In genomic region chr2:176092270-176093144, GRCh38 we compare ENCODE assay signal across 8 cellular contexts. TPM values are rescaled to one million over a fixed set of nuclear protein-coding genes. Genes with fewer than 3 reads are reported as not detected.
DNase-seq lines count a peak whose midpoint lies in the region; ATAC-seq and TF ChIP-seq lines count a peak whose summit lies in the region.

HOXD13 (plus strand) TSS chr2:176092721; CDS start chr2:176092891, 170 bp downstream.

- DNase-seq in AG10803 (ENCODE audit: low read depth) (no peak), GM10266 (ENCODE audit: extremely low spot score) (peak; percentile 31), WTC11 (ENCODE audit: low spot score) (peak; percentile 76), memory B cell (ENCODE audit: low spot score in 2 of 2) (no peak), anterior cingulate cortex (lab: John Stamatoyannopoulos, UW) (no peak), kidney glomerular epithelial cell (lab: John Stamatoyannopoulos, UW) (no peak)
- DNase-seq in central memory CD4-positive, alpha-beta T cell, result no peak

- ATAC-seq in WTC11, result peak; percentile 45
- ATAC-seq in memory B cell (ENCODE audit: low read depth), result no peak
- no peak for ATAC-seq in GM21529 (IDR thresholded peaks at IDR 0.05; ENCODE audit: unreplicated experiment)

- H3K27ac Mint-ChIP-seq in WTC11 (no peak within 1 kb of the TSS), memory B cell (peak within 1 kb of the TSS; percentile 64)

- H3K4me1 Mint-ChIP-seq in WTC11, result peaks cover 57% of the 10 kb centered on the region
- H3K4me1 Mint-ChIP-seq in memory B cell, result peaks cover 10% of the 10 kb centered on the region

- peak within 1 kb of the TSS; percentile 29 for H3K4me3 ChIP-seq in AG10803 (ENCODE audit: low read length)

- TF ChIP-seq CTCF in AG10803 (conservative IDR thresholded peaks at IDR 0.05; ENCODE audit: low read length), result no peak
- TF ChIP-seq CTCF in GM10266 (IDR thresholded peaks at IDR 0.05; ENCODE audit: control insufficient read depth, insufficient read depth, low read depth, missing control alignments), result no peak
- no peak for TF ChIP-seq CTCF in WTC11 (IDR thresholded peaks at IDR 0.05)

- POLR2A ChIA-PET in WTC11 (lab: Charles Lee), result no interaction called here

- H3K36me3 Mint-ChIP-seq in WTC11, result peaks cover 9% of the 10 kb centered on the region
- no peaks in the 10 kb centered on the region for H3K36me3 Mint-ChIP-seq in memory B cell

- H3K9me3 Mint-ChIP-seq in WTC11 (no peaks in the 10 kb centered on the region), memory B cell (peaks cover 3% of the 10 kb centered on the region)

- H3K4me3 Mint-ChIP-seq in WTC11 (peak within 1 kb of the TSS; percentile 61), memory B cell (no peak within 1 kb of the TSS)

- H3K27me3 Mint-ChIP-seq in WTC11 (ENCODE audit: low read depth) (peaks cover 96% of the 10 kb centered on the region), memory B cell (peaks cover 47% of the 10 kb centered on the region)

- CTCF ChIA-PET in WTC11 (lab: Charles Lee), result interaction anchor here (0.5 to 1.2 kb wide), 3 partner anchors 13 to 1033 kb away, joined by 3 to 10 read pairs (median 5); no protein-coding TSS in a partner anchor

TF ChIP-seq in WTC11, 78 proteins besides CTCF, POLR2A, EP300 and RAD21:
- TF ChIP-seq MLX (CRISPR knock-in tag; IDR thresholded peaks at IDR 0.05) (no peak), NFYB (CRISPR knock-in tag; conservative IDR thresholded peaks at IDR 0.05; ENCODE audit: low read depth) (peak; percentile 49; the same call in 1 of the 2 replicates), USF1 (CRISPR knock-in tag; IDR thresholded peaks at IDR 0.05) (0 out of 2 replicates have a peak, but pooled peaks have one; percentile 31), TEAD1 (CRISPR knock-in tag; IDR thresholded peaks at IDR 0.05) (no peak), RELA (CRISPR knock-in tag; IDR thresholded peaks at IDR 0.05; ENCODE audit: borderline replicate concordance) (no peak), TCF7 (CRISPR knock-in tag; IDR thresholded peaks at IDR 0.05; ENCODE audit: low read depth) (no peak), FOXP4 (CRISPR knock-in tag; IDR thresholded peaks at IDR 0.05) (no peak), USF2 (CRISPR knock-in tag; IDR thresholded peaks at IDR 0.05) (peak; percentile 85)
TF ChIP-seq in WTC11: peak in this region for 3.

RNA-seq across cellular contexts. Expression of gene HOXD13, which starts in this region (rescaled TPM):
- total RNA-seq in WTC11 (2021), result not detected in 3 replicates

Comparison
In these comparisons a context has a peak if more than half of its experiments do, and no peak if none do; other contexts are left out.
1. Peak in DNase-seq and ATAC-seq in WTC11; RNA of the gene not detected or under 1 TPM.